Comparison of ENCODE assay signal across 1 cellular context in the genomic region with DNA sequence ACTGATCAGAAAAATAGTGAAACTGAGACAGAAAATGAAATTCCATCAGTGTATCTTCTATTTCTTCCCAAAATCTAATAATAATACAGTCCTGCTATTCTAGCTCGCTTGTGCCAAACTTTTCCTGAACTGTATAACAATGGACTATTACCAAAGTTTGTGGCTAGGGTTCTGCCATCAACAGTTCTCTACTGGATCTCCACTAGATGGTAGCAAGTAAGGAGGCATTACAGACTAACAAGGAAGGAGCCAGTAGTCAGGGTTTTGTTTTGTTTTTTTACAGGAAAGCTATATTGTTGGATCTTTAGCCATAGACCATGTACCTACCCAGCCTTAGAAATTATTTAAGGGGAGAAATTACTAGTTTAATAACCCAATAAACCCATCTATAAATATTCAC.
TF ChIP-seq lines count a peak whose summit lies in the region.

No MANE protein-coding gene starts in this region.

TF ChIP-seq in SK-N-SH treated with all-trans-retinoic acid at 6 μM for 48 hours, 23 proteins besides CTCF, POLR2A, EP300 and RAD21 (continued from another document):
- TF ChIP-seq POU6F1 (CRISPR knock-in tag; IDR thresholded peaks at IDR 0.05; ENCODE audit: borderline replicate concordance, low read depth) (no peak), CSRNP3 (CRISPR knock-in tag; IDR thresholded peaks at IDR 0.05) (no peak)
